ENCODE assay signal across 15 cellular contexts in the genomic region with DNA sequence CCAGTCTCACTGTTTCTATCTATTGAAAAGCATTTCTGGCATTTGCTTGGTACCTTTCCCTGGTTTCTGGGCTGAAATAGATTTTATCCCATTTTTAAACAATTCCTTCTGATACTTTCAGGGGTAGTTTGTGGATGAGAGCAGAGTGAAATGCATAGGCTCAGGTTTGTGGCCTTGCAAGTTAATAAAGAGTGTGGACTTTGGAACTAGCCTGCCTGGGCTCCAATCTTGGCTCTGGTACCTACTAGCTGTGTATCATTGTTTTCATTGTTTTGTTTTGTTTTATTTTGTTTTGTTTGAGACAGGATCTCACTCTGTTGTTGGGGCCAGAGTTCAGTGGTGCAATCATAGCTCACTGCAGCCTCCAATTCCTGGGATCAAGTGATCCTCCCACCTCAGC.
DNase-seq lines count a peak whose midpoint lies in the region; ATAC-seq, FAIRE-seq and TF ChIP-seq lines count a peak whose summit lies in the region.
"Had no signal": no experiment of that assay in that cellular context is flagged by ENCODE, and none has a peak within 500 bp of the region (broad histone marks: within the 10 kb centered on the region; RNA-seq: fewer than 3 reads in every experiment).

No MANE protein-coding gene starts in this region.

- no peak overlapping the region for H3K9ac ChIP-seq in HepG2 (ENCODE audit: insufficient read depth, low read depth, low read length)

- no peaks in the 10 kb centered on the region; the same call in 1 of the 2 replicates for H4K20me1 ChIP-seq in HepG2 (ENCODE audit: insufficient read depth, low read length)

- no peak overlapping the region for H3K4me3 Mint-ChIP-seq in T-cell
- H3K4me3 Mint-ChIP-seq in naive thymus-derived CD8-positive, alpha-beta T cell: no peak overlapping the region
- H3K4me3 Mint-ChIP-seq: CD8-positive, alpha-beta T cell had no signal

- H3K27me3 ChIP-seq in HepG2 (ENCODE audit: control insufficient read depth in 1 of 2, insufficient read depth in 2 of 2, low read length in 2 of 2) (no peaks in the 10 kb centered on the region; a peak in 2 of 5 replicates), right lobe of liver (no peaks in the 10 kb centered on the region)

- intact Hi-C loops in HepG2 (cut with micrococcal nuclease; ENCODE audit: unreplicated experiment) (loop anchor here (2.0 kb wide), 1 partner anchor 276 kb away; no protein-coding TSS in a partner anchor), right lobe of liver (cut with DNase I) (loop anchor here in 1 of 2 donors (10.0 kb wide), 1 partner anchor 206 kb away; no protein-coding TSS in a partner anchor)

- H3K4me3 ChIP-seq in HepG2 (replicated peaks in 1 of 3; ENCODE audit: insufficient read depth in 1 of 3, low read depth in 2 of 3, low read length in 3 of 3) (no peak overlapping the region), right lobe of liver (no peak overlapping the region)

- CTCF ChIA-PET in HepG2 (lab: Yijun Ruan, JAX; ENCODE audit: low intra/inter-chr PET ratio, low total read pairs): interaction anchor here (2.3 kb wide), 2 partner anchors 210 to 276 kb away, joined by 15 to 20 read pairs; no protein-coding TSS in a partner anchor
- CTCF ChIA-PET in T-cell (lab: Charles Lee): interaction anchor here (0.6 to 7.8 kb wide), 6 partner anchors 31 to 229 kb away, joined by 3 to 146 read pairs (median 10); no protein-coding TSS in a partner anchor

- H3K36me3 ChIP-seq in HepG2 (replicated peaks in 1 of 2; ENCODE audit: control insufficient read depth in 1 of 2, insufficient read depth in 2 of 2, low read length in 2 of 2) (no peaks in the 10 kb centered on the region), right lobe of liver (no peaks in the 10 kb centered on the region)

- H3K4me1 Mint-ChIP-seq in T-cell: peaks cover 65 to 81% (median 65%) of the 10 kb centered on the region in 3 donors
- H3K4me1 Mint-ChIP-seq in naive thymus-derived CD8-positive, alpha-beta T cell: peaks cover 34 to 90% (median 79%) of the 10 kb centered on the region in 4 donors

- no peaks in the 10 kb centered on the region for H3K27me3 Mint-ChIP-seq in T-cell
- no peaks in the 10 kb centered on the region for H3K27me3 Mint-ChIP-seq in naive thymus-derived CD8-positive, alpha-beta T cell

- no peaks in the 10 kb centered on the region for H3K9me3 Mint-ChIP-seq in T-cell
- no peaks in the 10 kb centered on the region for H3K9me3 Mint-ChIP-seq in naive thymus-derived CD8-positive, alpha-beta T cell
- H3K9me3 Mint-ChIP-seq: CD8-positive, alpha-beta T cell had no signal

- POLR2A ChIA-PET in HepG2 (lab: Yijun Ruan, JAX) (no interaction called here), T-cell (lab: Charles Lee) (no interaction called here)
- POLR2A ChIA-PET in naive thymus-derived CD8-positive, alpha-beta T cell (lab: Charles Lee): interaction anchor here (0.7 to 2.8 kb wide), 6 partner anchors 15 to 209 kb away, joined by 3 to 22 read pairs (median 6); no protein-coding TSS in a partner anchor

- H3K27ac Mint-ChIP-seq in T-cell: peak overlapping the region; percentile 6 to 34
- H3K27ac Mint-ChIP-seq in naive thymus-derived CD8-positive, alpha-beta T cell: peak overlapping the region in 6 of 10 donors; percentile 4 to 90 (median 64)
- H3K27ac Mint-ChIP-seq: CD8-positive, alpha-beta T cell had no signal

- H2AFZ ChIP-seq in HepG2 (ENCODE audit: low read length): no peak overlapping the region

- TF ChIP-seq POLR2A in HepG2 (IDR thresholded peaks at IDR 0.05; ENCODE audit: insufficient read depth in 1 of 2, low read depth in 2 of 2, low read length in 2 of 2): no peak
- TF ChIP-seq POLR2A in right lobe of liver (IDR thresholded peaks at IDR 0.05): no peak

- H3K9me3 ChIP-seq in HepG2 (ENCODE audit: low read length): no peaks in the 10 kb centered on the region
- no peaks in the 10 kb centered on the region for H3K9me3 ChIP-seq in right lobe of liver

- H3K27ac ChIP-seq in HepG2 (ENCODE audit: extremely low read length, insufficient read depth, low read length): no peak overlapping the region
- H3K27ac ChIP-seq in right lobe of liver: no peak overlapping the region
- H3K27ac ChIP-seq: RWPE1 had no signal

- H3K4me1 ChIP-seq in HepG2 (ENCODE audit: insufficient read depth, low read length) (peaks cover 5% of the 10 kb centered on the region; the same call in 1 of the 2 replicates), right lobe of liver (no peaks in the 10 kb centered on the region)

- no peak for TF ChIP-seq RAD21 in HepG2 (CRISPR knock-in tag; IDR thresholded peaks at IDR 0.05)

- TF ChIP-seq CTCF in HepG2 (CRISPR knock-in tag; IDR thresholded peaks at IDR 0.05): no peak
- TF ChIP-seq CTCF in right lobe of liver (IDR thresholded peaks at IDR 0.05): no peak

- peaks cover 11% of the 10 kb centered on the region for H3K36me3 Mint-ChIP-seq in T-cell
- peaks cover 0 to 11% (median 4%) of the 10 kb centered on the region in 3 donors for H3K36me3 Mint-ChIP-seq in naive thymus-derived CD8-positive, alpha-beta T cell

- BruUV-seq in HepG2 (replicated peaks; lab: Mats Ljungman, UMichigan): no TSS peak

- H3K4me2 ChIP-seq in HepG2 (ENCODE audit: low read depth, low read length): no peak overlapping the region

- no peak for ATAC-seq in HepG2
- no peak for ATAC-seq in right lobe of liver
- ATAC-seq in T-cell (replicated peaks in 1 of 4): no peak
- ATAC-seq in naive thymus-derived CD8-positive, alpha-beta T cell: no peak
- ATAC-seq: CD8-positive, alpha-beta T cell had no signal

- no peaks in the 10 kb centered on the region for H3K79me2 ChIP-seq in HepG2 (ENCODE audit: insufficient read depth, low read length)

- TF ChIP-seq EP300 in HepG2 (IDR thresholded peaks at IDR 0.05; ENCODE audit: low read depth in 2 of 2, low read length in 2 of 2) (no peak), HepG2 (CRISPR knock-in tag; IDR thresholded peaks at IDR 0.05; ENCODE audit: borderline replicate concordance) (no peak)

- no peak for DNase-seq in HepG2 (ENCODE audit: low spot score)
- DNase-seq in right lobe of liver: no peak
- DNase-seq in T-cell: no peak
- DNase-seq in naive thymus-derived CD8-positive, alpha-beta T cell: no peak
- DNase-seq in COLO668 (lab: John Stamatoyannopoulos, UW; ENCODE audit: unreplicated experiment): no peak
- DNase-seq in activated T-cell treated with anti-CD3 and anti-CD28 coated beads for 4 hours: no peak
- no peak for DNase-seq in NCI-H2196 treated with DMSO at 0.1 percent for 48 hours (lab: John Stamatoyannopoulos, UW; ENCODE audit: unreplicated experiment)
- DNase-seq: AML-193, NCI-H1048, NCI-H1417 treated with DMSO at 0.1 percent for 48 hours, NCI-H226, NCI-H510A had no signal

- no peak for FAIRE-seq in HepG2 (lab: Jason Lieb, UNC)
- FAIRE-seq: A204.1 had no signal

- in situ Hi-C loops in HepG2 (cut with HindIII; ENCODE audit: extremely low pct_ligation_motif_present, low pct_unique_long_range_greater_than_20kb): loop anchor here (5.0 kb wide), 1 partner anchor 209 kb away; no protein-coding TSS in a partner anchor

TF ChIP-seq in HepG2, 621 proteins besides CTCF, POLR2A, EP300 and RAD21 (continues in another document):
- TF ChIP-seq, protein P1, sequence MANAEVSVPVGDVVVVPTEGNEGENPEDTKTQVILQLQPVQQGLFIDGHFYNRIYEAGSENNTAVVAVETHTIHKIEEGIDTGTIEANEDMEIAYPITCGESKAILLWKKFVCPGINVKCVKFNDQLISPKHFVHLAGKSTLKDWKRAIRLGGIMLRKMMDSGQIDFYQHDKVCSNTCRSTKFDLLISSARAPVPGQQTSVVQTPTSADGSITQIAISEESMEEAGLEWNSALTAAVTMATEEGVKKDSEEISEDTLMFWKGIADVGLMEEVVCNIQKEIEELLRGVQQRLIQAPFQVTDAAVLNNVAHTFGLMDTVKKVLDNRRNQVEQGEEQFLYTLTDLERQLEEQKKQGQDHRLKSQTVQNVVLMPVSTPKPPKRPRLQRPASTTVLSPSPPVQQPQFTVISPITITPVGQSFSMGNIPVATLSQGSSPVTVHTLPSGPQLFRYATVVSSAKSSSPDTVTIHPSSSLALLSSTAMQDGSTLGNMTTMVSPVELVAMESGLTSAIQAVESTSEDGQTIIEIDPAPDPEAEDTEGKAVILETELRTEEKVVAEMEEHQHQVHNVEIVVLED (CRISPR knock-in tag; IDR thresholded peaks at IDR 0.05; ENCODE audit: borderline replicate concordance): no peak
- TF ChIP-seq, protein P2, sequence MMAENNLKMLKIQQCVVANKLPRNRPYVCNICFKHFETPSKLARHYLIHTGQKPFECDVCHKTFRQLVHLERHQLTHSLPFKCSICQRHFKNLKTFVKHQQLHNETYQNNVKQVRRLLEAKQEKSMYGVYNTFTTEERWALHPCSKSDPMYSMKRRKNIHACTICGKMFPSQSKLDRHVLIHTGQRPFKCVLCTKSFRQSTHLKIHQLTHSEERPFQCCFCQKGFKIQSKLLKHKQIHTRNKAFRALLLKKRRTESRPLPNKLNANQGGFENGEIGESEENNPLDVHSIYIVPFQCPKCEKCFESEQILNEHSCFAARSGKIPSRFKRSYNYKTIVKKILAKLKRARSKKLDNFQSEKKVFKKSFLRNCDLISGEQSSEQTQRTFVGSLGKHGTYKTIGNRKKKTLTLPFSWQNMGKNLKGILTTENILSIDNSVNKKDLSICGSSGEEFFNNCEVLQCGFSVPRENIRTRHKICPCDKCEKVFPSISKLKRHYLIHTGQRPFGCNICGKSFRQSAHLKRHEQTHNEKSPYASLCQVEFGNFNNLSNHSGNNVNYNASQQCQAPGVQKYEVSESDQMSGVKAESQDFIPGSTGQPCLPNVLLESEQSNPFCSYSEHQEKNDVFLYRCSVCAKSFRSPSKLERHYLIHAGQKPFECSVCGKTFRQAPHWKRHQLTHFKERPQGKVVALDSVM (CRISPR knock-in tag; IDR thresholded peaks at IDR 0.05): 0 out of 2 replicates have a peak, but pooled peaks have one; percentile 16
- no peak for TF ChIP-seq AHR (CRISPR knock-in tag; IDR thresholded peaks at IDR 0.05)
